24 cellular contexts compared by ENCODE assay signal in genomic region chrX:86383681-86384540, GRCh38.
"Had no signal": no experiment of that assay in that cellular context is flagged by ENCODE, and none has a peak within 500 bp of the region (broad histone marks: within the 10 kb centered on the region; RNA-seq: fewer than 3 reads in every experiment).

No MANE protein-coding gene starts in this region.

- H3K4me2 ChIP-seq: smooth muscle cell had no signal

- H3K9ac ChIP-seq: parathyroid adenoma had no signal

- H2AFZ ChIP-seq: parathyroid adenoma had no signal

- H3K4me1 ChIP-seq: esophagus squamous epithelium, lower lobe of right lung, parathyroid adenoma, suprapubic skin, transverse colon, vagina had no signal

- H3K27me3 ChIP-seq: esophagus squamous epithelium, suprapubic skin, transverse colon, vagina had no signal

- H3K36me3 ChIP-seq: esophagus squamous epithelium, lower lobe of right lung, suprapubic skin, transverse colon, vagina had no signal

- H3K27ac ChIP-seq: esophagus squamous epithelium, lower lobe of right lung, parathyroid adenoma, suprapubic skin, transverse colon, vagina had no signal

- FAIRE-seq: endometrium, frontal cortex, keratinocyte had no signal

- DNase-seq: cortex of kidney; effector memory CD8-positive, alpha-beta T cell; erythroblast; esophagus squamous epithelium; hypothalamus; immature natural killer cell; left ventricle myocardium superior; lower lobe of right lung; natural killer cell; stimulated activated CD4-positive, alpha-beta T cell treated with anti-CD3 and anti-CD28 coated beads, Interleukin-12 subunit alpha, Interleukin-12 subunit beta, amount 100 ng/mL, for 4 hours; stimulated activated CD4-positive, alpha-beta T cell treated with anti-CD3 and anti-CD28 coated beads, Interleukin-1b, Interleukin-23, amount 100 ng/mL, for 48 hours; stimulated activated CD4-positive, alpha-beta T cell treated with anti-CD3 and anti-CD28 coated beads, Interleukin-4, amount 100 ng/mL, for 1 hour; stimulated activated CD8-positive, alpha-beta memory T cell treated with anti-CD3 and anti-CD28 coated beads, Interleukin-4, amount 100 ng/mL, for 48 hours; stimulated activated naive CD4-positive, alpha-beta T cell; stimulated activated naive CD8-positive, alpha-beta T cell treated with anti-CD3 and anti-CD28 coated beads, Interleukin-15, amount 100 ng/mL, for 72 hours; transverse colon had no signal

- ATAC-seq: effector memory CD8-positive, alpha-beta T cell; left ventricle myocardium superior; lower lobe of right lung; natural killer cell; sciatic nerve; stimulated activated naive CD8-positive, alpha-beta T cell treated with anti-CD3 and anti-CD28 coated beads, Interleukin-15, amount 100 ng/mL, for 72 hours had no signal

- H3K4me3 ChIP-seq: esophagus squamous epithelium, lower lobe of right lung, smooth muscle cell, suprapubic skin, transverse colon, vagina had no signal

- H3K9me3 ChIP-seq: esophagus squamous epithelium, lower lobe of right lung, suprapubic skin, transverse colon, vagina had no signal
